9 cellular contexts compared by ENCODE assay signal in the genomic region with DNA sequence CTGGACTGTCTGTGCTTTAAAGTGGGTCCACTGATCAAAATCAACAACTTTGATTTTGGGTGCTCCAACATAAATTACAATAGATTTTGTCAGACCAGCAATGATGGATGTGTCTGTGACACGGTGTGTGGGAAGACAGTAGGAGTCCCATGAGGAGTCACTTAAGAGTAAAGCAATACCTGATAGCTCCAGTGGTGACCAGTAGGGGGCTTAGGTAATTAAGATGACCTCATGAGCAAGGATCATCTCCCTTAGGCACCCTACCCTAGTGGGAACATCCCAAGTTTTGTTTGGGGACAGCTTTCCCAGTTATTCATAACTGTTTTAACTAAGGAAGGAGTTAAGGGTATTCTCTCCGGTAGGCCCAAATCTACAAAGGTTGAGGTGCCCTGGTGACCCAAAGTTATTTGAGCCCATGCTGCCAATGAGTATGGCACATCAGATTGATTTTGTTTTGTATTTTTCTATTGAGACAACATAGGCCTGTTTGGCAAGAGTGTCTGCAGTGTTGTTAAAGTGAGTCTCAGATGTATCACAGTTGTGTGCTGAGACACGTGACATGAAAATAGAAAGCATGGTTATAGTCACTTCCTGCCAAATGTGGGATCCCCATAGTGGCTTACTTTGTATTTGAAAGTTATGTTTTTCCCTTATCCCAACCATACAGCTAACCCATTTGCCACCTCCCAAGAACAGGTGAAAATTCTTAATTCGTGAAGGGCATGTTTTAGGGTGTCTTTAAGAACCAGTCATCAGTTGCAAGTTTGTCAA.
DNase-seq lines count a peak whose midpoint lies in the region; ATAC-seq and TF ChIP-seq lines count a peak whose summit lies in the region.
"Had no signal": no experiment of that assay in that cellular context is flagged by ENCODE, and none has a peak within 500 bp of the region (broad histone marks: within the 10 kb centered on the region; RNA-seq: fewer than 3 reads in every experiment).

No MANE protein-coding gene starts in this region.

- in situ Hi-C loops in mammary epithelial cell (cut with MboI; ENCODE audit: low sequenced_read_pairs in 2 of 2): no loop called here

- H3K4me1 ChIP-seq in mammary epithelial cell (ENCODE audit: insufficient read depth, low read length): no peaks in the 10 kb centered on the region
- H3K4me1 ChIP-seq in breast epithelium: no peaks in the 10 kb centered on the region
- no peaks in the 10 kb centered on the region for H3K4me1 ChIP-seq in PC-9 (replicated peaks; ENCODE audit: insufficient read depth)
- no peaks in the 10 kb centered on the region for H3K4me1 ChIP-seq in thyroid gland

- no peaks in the 10 kb centered on the region for H3K36me3 Mint-ChIP-seq in activated T-cell treated with anti-CD3 and anti-CD28 coated beads, Interleukin-2, amount 50 U/mL, for 72 hours (ENCODE audit: insufficient read depth in 2 of 2)

- dilution Hi-C loops in mammary epithelial cell (cut with HindIII; ENCODE audit: low sequenced_read_pairs): no loop called here

- TF ChIP-seq POLR2A in breast epithelium (IDR thresholded peaks at IDR 0.05): no peak
- no peak for TF ChIP-seq POLR2A in thyroid gland (IDR thresholded peaks at IDR 0.05)

- H4K20me1 ChIP-seq in mammary epithelial cell (ENCODE audit: insufficient read depth, low read length) (no peaks in the 10 kb centered on the region), PC-9 (ENCODE audit: insufficient read depth) (no peaks in the 10 kb centered on the region)

- no peaks in the 10 kb centered on the region for H3K9me3 Mint-ChIP-seq in activated T-cell treated with anti-CD3 and anti-CD28 coated beads, Interleukin-2, amount 50 U/mL, for 72 hours

- H3K4me3 ChIP-seq in mammary epithelial cell (replicated peaks in 1 of 3; ENCODE audit: insufficient read depth in 1 of 3, low read depth in 2 of 3, low read length in 3 of 3): no peak overlapping the region
- H3K4me3 ChIP-seq in breast epithelium: no peak overlapping the region
- H3K4me3 ChIP-seq in PC-9: no peak overlapping the region
- no peak overlapping the region for H3K4me3 ChIP-seq in thyroid gland (replicated peaks in 1 of 3)

- CTCF ChIA-PET in mammary epithelial cell (lab: Charles Lee; ENCODE audit: low non-redundant PET) (interaction anchor here (0.6 kb wide), 1 partner anchor 553 kb away, joined by 4 read pairs; no protein-coding TSS in a partner anchor), PC-9 (lab: Charles Lee) (no interaction called here)

- no peak overlapping the region for H3K27ac Mint-ChIP-seq in activated T-cell treated with anti-CD3 and anti-CD28 coated beads, Interleukin-2, amount 50 U/mL, for 72 hours

- no peak overlapping the region for H3K4me3 Mint-ChIP-seq in activated T-cell treated with anti-CD3 and anti-CD28 coated beads, Interleukin-2, amount 50 U/mL, for 72 hours

- intact Hi-C loops in mammary epithelial cell (cut with micrococcal nuclease): no loop called here
- intact Hi-C loops in breast epithelium (cut with DNase I; ENCODE audit: low total_unique reads): no loop called here
- intact Hi-C loops in PC-9 (cut with micrococcal nuclease; ENCODE audit: unreplicated experiment): no loop called here
- intact Hi-C loops in thyroid gland (cut with DNase I): no loop called here

- no peaks in the 10 kb centered on the region for H3F3A ChIP-seq in PC-9 (ENCODE audit: insufficient read depth, low read depth)

- H3K36me3 ChIP-seq in mammary epithelial cell (ENCODE audit: insufficient read depth, low read length) (no peaks in the 10 kb centered on the region), breast epithelium (no peaks in the 10 kb centered on the region), PC-9 (ENCODE audit: low read depth) (no peaks in the 10 kb centered on the region), thyroid gland (no peaks in the 10 kb centered on the region)

- no peak overlapping the region for H3K4me2 ChIP-seq in mammary epithelial cell (ENCODE audit: insufficient read depth, low read depth, low read length)
- no peak overlapping the region for H3K4me2 ChIP-seq in PC-9

- no peaks in the 10 kb centered on the region for H3K4me1 Mint-ChIP-seq in activated T-cell treated with anti-CD3 and anti-CD28 coated beads, Interleukin-2, amount 50 U/mL, for 72 hours (ENCODE audit: low read depth)

- no peaks in the 10 kb centered on the region for H3K27me3 Mint-ChIP-seq in activated T-cell treated with anti-CD3 and anti-CD28 coated beads, Interleukin-2, amount 50 U/mL, for 72 hours (ENCODE audit: low read depth)

- 79% methylated on average over 4 of the region's 4 CpGs for WGBS in mammary epithelial cell (ENCODE audit: low coverage, missing lambda C conversion rate)
- WGBS in thyroid gland, 2 donors: 87 to 95% methylated on average over 4 of the region's 4 CpGs

- H3K9me3 ChIP-seq in mammary epithelial cell (replicated peaks; ENCODE audit: insufficient read depth, low read length): no peaks in the 10 kb centered on the region
- no peaks in the 10 kb centered on the region for H3K9me3 ChIP-seq in breast epithelium
- no peaks in the 10 kb centered on the region for H3K9me3 ChIP-seq in PC-9 (ENCODE audit: insufficient read depth, low read depth)
- no peaks in the 10 kb centered on the region for H3K9me3 ChIP-seq in thyroid gland

- ATAC-seq in HG03039 (IDR thresholded peaks at IDR 0.05; ENCODE audit: unreplicated experiment) (peak; percentile 75), GM18520 (IDR thresholded peaks at IDR 0.05; ENCODE audit: unreplicated experiment) (no peak)
- no peak for ATAC-seq in activated T-cell treated with anti-CD3 and anti-CD28 coated beads, Interleukin-2, amount 50 U/mL, for 72 hours (replicated peaks in 1 of 2)

- H2AFZ ChIP-seq in mammary epithelial cell (ENCODE audit: low read depth, low read length): no peak overlapping the region
- no peak overlapping the region for H2AFZ ChIP-seq in PC-9

- no peak overlapping the region for H3K9ac ChIP-seq in mammary epithelial cell (ENCODE audit: insufficient read depth, low read length)

- POLR2A ChIA-PET in PC-9 (lab: Charles Lee; ENCODE audit: unreplicated experiment): no interaction called here

- no peak for DNase-seq in mammary epithelial cell
- DNase-seq in breast epithelium (ENCODE audit: low spot score in 2 of 2): no peak
- no peak for DNase-seq in PC-9
- no peak for DNase-seq in thyroid gland
- DNase-seq in activated T-cell treated with anti-CD3 and anti-CD28 coated beads, Interleukin-2, amount 50 U/mL, for 72 hours: no peak
- no peak for DNase-seq in UCSD-AML1 (lab: John Stamatoyannopoulos, UW; ENCODE audit: unreplicated experiment)
- DNase-seq: nucleus accumbens had no signal

- H3K9me2 ChIP-seq in PC-9 (ENCODE audit: insufficient read depth): no peaks in the 10 kb centered on the region

- BruUV-seq in mammary epithelial cell (replicated peaks; lab: Mats Ljungman, UMichigan) (no TSS peak), PC-9 (replicated peaks; lab: Mats Ljungman, UMichigan) (no TSS peak)

- H3K27me3 ChIP-seq in mammary epithelial cell (ENCODE audit: insufficient read depth, low read length) (no peaks in the 10 kb centered on the region), breast epithelium (no peaks in the 10 kb centered on the region), PC-9 (ENCODE audit: insufficient read depth, low read depth) (no peaks in the 10 kb centered on the region), thyroid gland (no peaks in the 10 kb centered on the region)

- H3K27ac ChIP-seq in mammary epithelial cell (ENCODE audit: insufficient read depth, low read depth, low read length) (no peak overlapping the region), breast epithelium (no peak overlapping the region), PC-9 (no peak overlapping the region), thyroid gland (no peak overlapping the region)

- TF ChIP-seq CTCF in mammary epithelial cell (conservative IDR thresholded peaks at IDR 0.05 in 1 of 2, IDR thresholded peaks at IDR 0.05 in 1 of 2; ENCODE audit: extremely low read depth in 1 of 2, insufficient read depth in 1 of 2, low read depth in 1 of 2, low read length in 2 of 2): peak; percentile 30 to 37
- no peak for TF ChIP-seq CTCF in breast epithelium (IDR thresholded peaks at IDR 0.05)
- peak; percentile 27; the same call in 1 of the 2 replicates for TF ChIP-seq CTCF in PC-9 (conservative IDR thresholded peaks at IDR 0.05)
- no peak for TF ChIP-seq CTCF in thyroid gland (IDR thresholded peaks at IDR 0.05)

- no peaks in the 10 kb centered on the region for H3K79me2 ChIP-seq in mammary epithelial cell (ENCODE audit: insufficient read depth, low read length)
- H3K79me2 ChIP-seq in PC-9 (ENCODE audit: low read depth): no peaks in the 10 kb centered on the region

Comparison
In these comparisons a context has a peak if more than half of its experiments do, and no peak if none do; other contexts are left out.
1. CTCF ChIP-seq: peak in mammary epithelial cell (2 of 2) and PC-9 (single experiment); none in breast epithelium (0 of 3) and thyroid gland (0 of 6).